ENCODE assay signal across 22 cellular contexts in genomic region chr21:28834335-28835238, GRCh38.
DNase-seq lines count a peak whose midpoint lies in the region; ATAC-seq, FAIRE-seq and TF ChIP-seq lines count a peak whose summit lies in the region.
"Had no signal": no experiment of that assay in that cellular context is flagged by ENCODE, and none has a peak within 500 bp of the region (broad histone marks: within the 10 kb centered on the region; RNA-seq: fewer than 3 reads in every experiment).

No MANE protein-coding gene starts in this region.

- H3K36me3 ChIP-seq in Panc1 (ENCODE audit: control insufficient read depth, insufficient read depth, low read length): no peaks in the 10 kb centered on the region
- no peaks in the 10 kb centered on the region for H3K36me3 ChIP-seq in bronchial epithelial cell (ENCODE audit: control insufficient read depth, insufficient read depth, low read length)
- H3K36me3 ChIP-seq: HAP-1, heart right ventricle, stomach, upper lobe of right lung had no signal

- FAIRE-seq in bronchial epithelial cell (lab: Jason Lieb, UNC): no peak
- FAIRE-seq: islet of Langerhans had no signal

- peak overlapping the region; percentile 97 for H3K27ac Mint-ChIP-seq in activated CD8-positive, alpha-beta memory T cell treated with anti-CD3 and anti-CD28 coated beads, Interleukin-2, amount 10 ng/mL, durations not matched to agents 7 days and 5 days
- H3K27ac Mint-ChIP-seq in natural killer cell treated with Interleukin-12 subunit alpha and Interleukin-12 subunit beta and Interleukin-15 and Interleukin-18, amount 100 ng/mL, for 72 hours: peak overlapping the region; percentile 79 to 87

- peaks cover 33% of the 10 kb centered on the region for H3K36me3 Mint-ChIP-seq in activated CD8-positive, alpha-beta memory T cell treated with anti-CD3 and anti-CD28 coated beads, Interleukin-2, amount 10 ng/mL, durations not matched to agents 7 days and 5 days
- no peaks in the 10 kb centered on the region for H3K36me3 Mint-ChIP-seq in natural killer cell treated with Interleukin-12 subunit alpha and Interleukin-12 subunit beta and Interleukin-15 and Interleukin-18, amount 100 ng/mL, for 72 hours

- peak overlapping the region; percentile 29; the same call in 1 of the 2 replicates for H3K27ac ChIP-seq in Panc1 (ENCODE audit: low read length)
- H3K27ac ChIP-seq in caudate nucleus (ENCODE audit: low read depth, low read length): no peak overlapping the region
- H3K27ac ChIP-seq: heart right ventricle, stomach, upper lobe of right lung had no signal

- no peaks in the 10 kb centered on the region for H3K27me3 ChIP-seq in Panc1 (ENCODE audit: control insufficient read depth, insufficient read depth, low read length)
- no peaks in the 10 kb centered on the region for H3K27me3 ChIP-seq in bronchial epithelial cell (ENCODE audit: control insufficient read depth, insufficient read depth, low read length)
- H3K27me3 ChIP-seq: heart right ventricle, stomach, upper lobe of right lung had no signal

- H3K27me3 Mint-ChIP-seq in activated CD8-positive, alpha-beta memory T cell treated with anti-CD3 and anti-CD28 coated beads, Interleukin-2, amount 10 ng/mL, durations not matched to agents 7 days and 5 days: no peaks in the 10 kb centered on the region
- H3K27me3 Mint-ChIP-seq in natural killer cell treated with Interleukin-12 subunit alpha and Interleukin-12 subunit beta and Interleukin-15 and Interleukin-18, amount 100 ng/mL, for 72 hours: no peaks in the 10 kb centered on the region

- no peak for ATAC-seq in activated CD8-positive, alpha-beta memory T cell treated with anti-CD3 and anti-CD28 coated beads, Interleukin-2, amount 10 ng/mL, durations not matched to agents 7 days and 5 days
- ATAC-seq in Panc1 (no peak), HG03108 (IDR thresholded peaks at IDR 0.05; ENCODE audit: unreplicated experiment) (no peak), GM21381 (IDR thresholded peaks at IDR 0.05; ENCODE audit: unreplicated experiment) (no peak)
- no peak for ATAC-seq in natural killer cell treated with Interleukin-12 subunit alpha and Interleukin-12 subunit beta and Interleukin-15 and Interleukin-18, amount 100 ng/mL, for 72 hours
- ATAC-seq: activated CD4-positive, CD25-positive, alpha-beta regulatory T cell treated with anti-CD3 and anti-CD28 coated beads, Interleukin-2, amount 50 U/mL, for 24 hours; heart right ventricle; upper lobe of right lung had no signal

- POLR2A ChIA-PET in Panc1 (lab: Charles Lee): no interaction called here

- no peaks in the 10 kb centered on the region for H3K9me3 Mint-ChIP-seq in activated CD8-positive, alpha-beta memory T cell treated with anti-CD3 and anti-CD28 coated beads, Interleukin-2, amount 10 ng/mL, durations not matched to agents 7 days and 5 days (ENCODE audit: low read depth)
- H3K9me3 Mint-ChIP-seq in natural killer cell treated with Interleukin-12 subunit alpha and Interleukin-12 subunit beta and Interleukin-15 and Interleukin-18, amount 100 ng/mL, for 72 hours: no peaks in the 10 kb centered on the region

- no peak for DNase-seq in activated CD8-positive, alpha-beta memory T cell treated with anti-CD3 and anti-CD28 coated beads, Interleukin-2, amount 10 ng/mL, durations not matched to agents 7 days and 5 days
- no peak for DNase-seq in activated CD8-positive, alpha-beta memory T cell treated with anti-CD3 and anti-CD28 coated beads, Interleukin-2, amount 50 U/mL, for 4 hours
- no peak for DNase-seq in Panc1 (ENCODE audit: low read depth, low spot score)
- peak; percentile 22 for DNase-seq in bronchial epithelial cell (ENCODE audit: low read depth)
- no peak for DNase-seq in natural killer cell treated with Interleukin-12 subunit alpha and Interleukin-12 subunit beta and Interleukin-15 and Interleukin-18, amount 100 ng/mL, for 72 hours (ENCODE audit: low spot score)
- no peak for DNase-seq in caudate nucleus (lab: John Stamatoyannopoulos, UW)
- DNase-seq: ACHN; heart right ventricle; KG1; NCI-H1105; NCI-H2107; NCI-H524; SHP77; stimulated activated CD4-positive, alpha-beta T cell treated with anti-CD3 and anti-CD28 coated beads, Interleukin-1b, Interleukin-23, amount 100 ng/mL, for 48 hours; stomach; upper lobe of right lung had no signal

- BruUV-seq in Panc1 (replicated peaks; lab: Mats Ljungman, UMichigan): no TSS peak

- CTCF ChIA-PET in activated CD8-positive, alpha-beta memory T cell treated with anti-CD3 and anti-CD28 coated beads, Interleukin-2, amount 10 ng/mL, durations not matched to agents 7 days and 5 days (lab: Charles Lee): interaction anchor here (0.7 to 1.8 kb wide), 2 partner anchors 50 to 89 kb away, joined by 3 to 6 read pairs; a partner anchor contains a TSS
- CTCF ChIA-PET in Panc1 (lab: Charles Lee): interaction anchor here (0.6 kb wide), 1 partner anchor 636 kb away, joined by 3 read pairs; no protein-coding TSS in a partner anchor

- no peaks in the 10 kb centered on the region for H3K9me3 ChIP-seq in Panc1 (ENCODE audit: control insufficient read depth, insufficient read depth, low read depth, low read length)
- H3K9me3 ChIP-seq: HAP-1, stomach, upper lobe of right lung had no signal

- peaks cover 73% of the 10 kb centered on the region for H3K4me1 Mint-ChIP-seq in activated CD8-positive, alpha-beta memory T cell treated with anti-CD3 and anti-CD28 coated beads, Interleukin-2, amount 10 ng/mL, durations not matched to agents 7 days and 5 days
- H3K4me1 Mint-ChIP-seq in natural killer cell treated with Interleukin-12 subunit alpha and Interleukin-12 subunit beta and Interleukin-15 and Interleukin-18, amount 100 ng/mL, for 72 hours (ENCODE audit: low read depth in 2 of 2): peaks cover 59 to 72% of the 10 kb centered on the region in 2 donors

- TF ChIP-seq CTCF in Panc1 (IDR thresholded peaks at IDR 0.05) (no peak), bronchial epithelial cell (IDR thresholded peaks at IDR 0.05; ENCODE audit: insufficient read depth, low read length, severe bottlenecking) (no peak)

- H3K4me3 ChIP-seq in Panc1 (ENCODE audit: low read depth in 2 of 2, low read length in 2 of 2): no peak overlapping the region
- H3K4me3 ChIP-seq in bronchial epithelial cell (ENCODE audit: low read depth, low read length): no peak overlapping the region
- H3K4me3 ChIP-seq: HAP-1, heart right ventricle, lung, stomach, upper lobe of right lung had no signal

- peak overlapping the region; percentile 88 for H3K4me3 Mint-ChIP-seq in activated CD8-positive, alpha-beta memory T cell treated with anti-CD3 and anti-CD28 coated beads, Interleukin-2, amount 10 ng/mL, durations not matched to agents 7 days and 5 days
- peak overlapping the region; percentile 83 for H3K4me3 Mint-ChIP-seq in natural killer cell treated with Interleukin-12 subunit alpha and Interleukin-12 subunit beta and Interleukin-15 and Interleukin-18, amount 100 ng/mL, for 72 hours

- in situ Hi-C loops in Panc1 (cut with HindIII; ENCODE audit: low pct_unique_long_range_greater_than_20kb, low sequenced_read_pairs): no loop called here

- H3K4me1 ChIP-seq in Panc1 (ENCODE audit: control insufficient read depth, insufficient read depth, low read length): no peaks in the 10 kb centered on the region; the same call in 1 of the 2 replicates
- H3K4me1 ChIP-seq: HAP-1, stomach, upper lobe of right lung had no signal

- intact Hi-C loops in Panc1 (cut with micrococcal nuclease; ENCODE audit: unreplicated experiment): no loop called here
